25 cellular contexts compared by ENCODE assay signal in the genomic region with DNA sequence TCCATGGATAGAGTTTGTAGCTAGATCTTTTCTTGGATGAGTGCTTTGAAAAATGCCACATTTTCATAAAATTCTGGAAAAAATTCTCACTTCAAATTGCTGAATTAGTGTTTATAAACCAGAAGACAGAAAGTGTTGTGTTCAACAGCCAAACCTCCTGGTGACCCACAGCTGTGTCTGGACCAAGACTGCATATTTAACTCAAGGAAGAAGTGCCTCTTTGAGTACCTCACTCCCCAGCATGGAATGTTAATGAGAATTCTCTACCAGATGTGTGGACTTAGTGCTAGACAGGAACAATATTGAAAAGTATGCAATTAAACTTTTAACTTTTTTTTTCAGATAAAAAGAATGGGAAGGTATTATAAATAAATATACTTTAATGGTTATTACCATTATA.
"Had no signal": no experiment of that assay in that cellular context is flagged by ENCODE, and none has a peak within 500 bp of the region (broad histone marks: within the 10 kb centered on the region; RNA-seq: fewer than 3 reads in every experiment).

No MANE protein-coding gene starts in this region.

- DNase-seq: activated CD4-positive, alpha-beta T cell treated with anti-CD3 and anti-CD28 coated beads, Interleukin-2, amount 10 ng/mL, durations not matched to agents 7 days and 5 days; activated CD4-positive, CD25-positive, alpha-beta regulatory T cell treated with anti-CD3 and anti-CD28 coated beads, Interleukin-2, amount 50 U/mL, for 72 hours; activated CD8-positive, alpha-beta memory T cell treated with anti-CD3 and anti-CD28 coated beads, Interleukin-2, amount 10 ng/mL, durations not matched to agents 7 days and 5 days; activated CD8-positive, alpha-beta T cell treated with anti-CD3 and anti-CD28 coated beads for 36 hours; activated gamma-delta T cell; activated T-cell treated with anti-CD3 and anti-CD28 coated beads for 4 hours; aorta; colonic mucosa; esophagus squamous epithelium; heart right ventricle; kidney; lower lobe of right lung; naive B cell; occipital lobe; sigmoid colon; stimulated activated CD4-positive, alpha-beta T cell treated with anti-CD3 and anti-CD28 coated beads, Interleukin-2, amount 100 ng/mL, for 48 hours; stimulated activated CD8-positive, alpha-beta memory T cell treated with anti-CD3 and anti-CD28 coated beads, Interleukin-4, amount 100 ng/mL, for 48 hours; stimulated activated naive B cell treated with anti-CD40 and anti-IgM and Interleukin-4, amounts not matched to agents 10 μg/mL and 1 μg/mL and 100 μg/mL, for 72 hours; transverse colon had no signal

- H3K27ac ChIP-seq: breast epithelium, colonic mucosa, esophagus squamous epithelium, lower lobe of right lung, sigmoid colon, transverse colon, vagina, VCaP had no signal

- ATAC-seq: activated CD8-positive, alpha-beta memory T cell treated with anti-CD3 and anti-CD28 coated beads, Interleukin-2, amount 10 ng/mL, durations not matched to agents 7 days and 5 days; activated CD8-positive, alpha-beta T cell treated with anti-CD3 and anti-CD28 coated beads for 36 hours; stimulated activated naive B cell treated with anti-CD40 and anti-IgM and Interleukin-4, amounts not matched to agents 10 μg/mL and 1 μg/mL and 100 μg/mL, for 72 hours had no signal

- H3K9me3 ChIP-seq: colonic mucosa, esophagus squamous epithelium, lower lobe of right lung, sigmoid colon, transverse colon, vagina had no signal

- H3K27me3 Mint-ChIP-seq: activated CD4-positive, alpha-beta T cell treated with anti-CD3 and anti-CD28 coated beads, Interleukin-2, amount 10 ng/mL, durations not matched to agents 7 days and 5 days; activated CD8-positive, alpha-beta memory T cell treated with anti-CD3 and anti-CD28 coated beads, Interleukin-2, amount 10 ng/mL, durations not matched to agents 7 days and 5 days; activated CD8-positive, alpha-beta T cell treated with anti-CD3 and anti-CD28 coated beads for 36 hours; activated naive CD4-positive, alpha-beta T cell treated with anti-CD3 and anti-CD28 coated beads, Interleukin-2, amount 50 U/mL, for 24 hours; central memory CD8-positive, alpha-beta T cell; naive B cell; stimulated activated naive B cell treated with anti-CD40 and anti-IgM and Interleukin-4, amounts not matched to agents 10 μg/mL and 1 μg/mL and 100 μg/mL, for 72 hours had no signal

- H3K4me1 Mint-ChIP-seq: activated CD4-positive, alpha-beta T cell treated with anti-CD3 and anti-CD28 coated beads, Interleukin-2, amount 10 ng/mL, durations not matched to agents 7 days and 5 days; activated CD8-positive, alpha-beta memory T cell treated with anti-CD3 and anti-CD28 coated beads, Interleukin-2, amount 10 ng/mL, durations not matched to agents 7 days and 5 days; activated naive CD4-positive, alpha-beta T cell treated with anti-CD3 and anti-CD28 coated beads, Interleukin-2, amount 50 U/mL, for 24 hours; central memory CD8-positive, alpha-beta T cell; naive B cell; neural crest cell had no signal

- H3K4me3 ChIP-seq: breast epithelium, colonic mucosa, esophagus squamous epithelium, heart right ventricle, lower lobe of right lung, sigmoid colon, transverse colon, vagina had no signal

- H3K27ac Mint-ChIP-seq: activated CD4-positive, alpha-beta T cell treated with anti-CD3 and anti-CD28 coated beads, Interleukin-2, amount 10 ng/mL, durations not matched to agents 7 days and 5 days; activated CD8-positive, alpha-beta memory T cell treated with anti-CD3 and anti-CD28 coated beads, Interleukin-2, amount 10 ng/mL, durations not matched to agents 7 days and 5 days; activated CD8-positive, alpha-beta T cell treated with anti-CD3 and anti-CD28 coated beads for 36 hours; activated naive CD4-positive, alpha-beta T cell treated with anti-CD3 and anti-CD28 coated beads, Interleukin-2, amount 50 U/mL, for 24 hours; naive B cell; stimulated activated naive B cell treated with anti-CD40 and anti-IgM and Interleukin-4, amounts not matched to agents 10 μg/mL and 1 μg/mL and 100 μg/mL, for 72 hours had no signal

- H3K36me3 Mint-ChIP-seq: activated CD8-positive, alpha-beta memory T cell treated with anti-CD3 and anti-CD28 coated beads, Interleukin-2, amount 10 ng/mL, durations not matched to agents 7 days and 5 days; activated naive CD4-positive, alpha-beta T cell treated with anti-CD3 and anti-CD28 coated beads, Interleukin-2, amount 50 U/mL, for 24 hours; naive B cell; stimulated activated naive B cell treated with anti-CD40 and anti-IgM and Interleukin-4, amounts not matched to agents 10 μg/mL and 1 μg/mL and 100 μg/mL, for 72 hours had no signal

- H3K4me3 Mint-ChIP-seq: activated CD4-positive, alpha-beta T cell treated with anti-CD3 and anti-CD28 coated beads, Interleukin-2, amount 10 ng/mL, durations not matched to agents 7 days and 5 days; activated CD8-positive, alpha-beta memory T cell treated with anti-CD3 and anti-CD28 coated beads, Interleukin-2, amount 10 ng/mL, durations not matched to agents 7 days and 5 days; activated CD8-positive, alpha-beta T cell treated with anti-CD3 and anti-CD28 coated beads for 36 hours; activated naive CD4-positive, alpha-beta T cell treated with anti-CD3 and anti-CD28 coated beads, Interleukin-2, amount 50 U/mL, for 24 hours; central memory CD8-positive, alpha-beta T cell; naive B cell; neural crest cell; stimulated activated naive B cell treated with anti-CD40 and anti-IgM and Interleukin-4, amounts not matched to agents 10 μg/mL and 1 μg/mL and 100 μg/mL, for 72 hours had no signal

- H3K9me3 Mint-ChIP-seq: activated CD4-positive, alpha-beta T cell treated with anti-CD3 and anti-CD28 coated beads, Interleukin-2, amount 10 ng/mL, durations not matched to agents 7 days and 5 days had no signal

- H3K27me3 ChIP-seq: breast epithelium, colonic mucosa, esophagus squamous epithelium, heart right ventricle, sigmoid colon, transverse colon, vagina had no signal

- H3K36me3 ChIP-seq: breast epithelium, colonic mucosa, esophagus squamous epithelium, heart right ventricle, lower lobe of right lung, sigmoid colon, transverse colon, vagina had no signal

- H3K4me1 ChIP-seq: breast epithelium, colonic mucosa, esophagus squamous epithelium, heart right ventricle, lower lobe of right lung, sigmoid colon, transverse colon, vagina had no signal
